Comparison of ENCODE assay signal across 9 cellular contexts in the genomic region with DNA sequence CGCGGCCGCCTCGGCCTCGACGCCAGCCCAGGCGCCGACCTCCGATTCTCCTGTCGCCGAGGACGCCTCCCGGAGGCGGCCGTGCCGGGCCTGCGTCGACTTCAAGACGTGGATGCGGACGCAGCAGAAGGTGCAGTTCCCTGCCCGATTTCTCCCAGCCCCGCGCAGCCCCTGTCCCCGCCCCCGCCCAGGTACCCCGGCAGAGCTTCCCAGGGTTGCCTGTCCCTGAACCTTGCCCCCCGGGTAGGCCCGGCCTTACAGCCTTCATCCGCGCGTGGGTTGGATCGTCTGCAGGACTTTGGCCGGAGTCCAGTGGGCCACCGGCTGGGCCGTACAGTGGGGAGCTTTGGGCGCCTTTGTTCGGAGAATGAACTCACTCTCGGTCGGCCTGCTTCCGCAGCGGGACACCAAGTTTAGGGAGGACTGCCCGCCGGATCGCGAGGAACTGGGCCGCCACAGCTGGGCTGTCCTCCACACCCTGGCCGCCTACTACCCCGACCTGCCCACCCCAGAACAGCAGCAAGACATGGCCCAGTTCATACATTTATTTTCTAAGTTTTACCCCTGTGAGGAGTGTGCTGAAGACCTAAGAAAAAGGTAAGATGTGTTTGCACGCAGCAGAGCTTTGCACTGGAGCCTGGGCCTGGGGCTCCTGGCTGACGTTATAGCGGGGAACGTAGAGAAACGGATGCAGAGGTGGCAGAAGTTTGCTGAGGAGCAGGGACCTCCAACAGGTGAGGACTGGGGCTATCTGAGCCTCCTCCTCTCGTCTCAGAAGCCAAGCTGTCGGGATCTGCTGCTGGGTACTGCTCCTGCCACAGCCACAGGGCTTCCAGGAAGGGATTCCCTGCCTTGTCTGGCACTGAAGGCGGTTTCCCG. TPM values are rescaled to one million over a fixed set of nuclear protein-coding genes. Genes with fewer than 3 reads are reported as not detected.
DNase-seq lines count a peak whose midpoint lies in the region; ATAC-seq, FAIRE-seq and TF ChIP-seq lines count a peak whose summit lies in the region.
"Had no signal": no experiment of that assay in that cellular context is flagged by ENCODE, and none has a peak within 500 bp of the region (broad histone marks: within the 10 kb centered on the region; RNA-seq: fewer than 3 reads in every experiment).

No MANE protein-coding gene starts in this region.

- H2AFZ ChIP-seq in OCI-LY7 (ENCODE audit: low read length) (peak overlapping the region; percentile 44; the same call in 1 of the 2 replicates), H1 (ENCODE audit: low read length) (no peak overlapping the region)

- H3K27me3 Mint-ChIP-seq in natural killer cell (ENCODE audit: low read depth in 2 of 2) = peaks cover 0 to 14% of the 10 kb centered on the region in 2 donors

- FAIRE-seq in H1 (lab: Jason Lieb, UNC) = no peak

- H3K4me1 ChIP-seq in OCI-LY7 (ENCODE audit: insufficient read depth, low read length, poor library complexity, severe bottlenecking) (peaks cover 14% of the 10 kb centered on the region), H1 (replicated peaks in 1 of 4; ENCODE audit: control insufficient read depth in 3 of 4, insufficient read depth in 4 of 4, low read length in 3 of 4) (peaks cover 3 to 43% (median 28%) of the 10 kb centered on the region in 4 experiments)

- H3K79me1 ChIP-seq in H1 (ENCODE audit: low read depth, low read length) = no peaks in the 10 kb centered on the region

- H3K4me3 ChIP-seq in AG09309 (ENCODE audit: control insufficient read depth, low read depth, low read length) = peak overlapping the region; percentile 75
- peak overlapping the region; percentile 82 for H3K4me3 ChIP-seq in OCI-LY7 (ENCODE audit: low read depth, low read length, poor library complexity, severe bottlenecking)
- peak overlapping the region; percentile 52 to 96 (median 73) for H3K4me3 ChIP-seq in H1 (ENCODE audit: extremely low read depth in 1 of 4, insufficient read depth in 2 of 4, low read depth in 3 of 4, low read length in 4 of 4)

- no peak overlapping the region for H2BK12ac ChIP-seq in H1 (ENCODE audit: low read depth, low read length)

- no peak overlapping the region for H3K14ac ChIP-seq in H1 (ENCODE audit: insufficient read length)

- H3K36me3 ChIP-seq in OCI-LY7 (ENCODE audit: insufficient read depth, low read length) (peaks cover 13% of the 10 kb centered on the region; the same call in 1 of the 2 replicates), H1 (ENCODE audit: control insufficient read depth in 2 of 4, insufficient read depth in 4 of 4, low read length in 3 of 4) (peaks cover 2 to 5% (median 3%) of the 10 kb centered on the region in 4 experiments; a peak in 3 of 8 replicates)

- ATAC-seq in GM19395 (IDR thresholded peaks at IDR 0.05; ENCODE audit: unreplicated experiment) (peak; percentile 24), natural killer cell (peak; percentile 11 to 30 (median 22)), GM21526 (IDR thresholded peaks at IDR 0.05; ENCODE audit: low FRiP score, unreplicated experiment) (no peak)

- TSS peak; percentile 36 for BruUV-seq in OCI-LY7 (replicated peaks; lab: Mats Ljungman, UMichigan)

- H4K91ac ChIP-seq in H1 (replicated peaks; ENCODE audit: insufficient read length, low read length) = no peak overlapping the region

- peaks cover 26% of the 10 kb centered on the region for H3K23me2 ChIP-seq in H1 (ENCODE audit: low read depth, low read length)

- peak overlapping the region; percentile 70 to 91 (median 84) for H3K9ac ChIP-seq in H1 (replicated peaks in 1 of 4; ENCODE audit: extremely low read depth in 1 of 4, low read depth in 3 of 4, low read length in 3 of 4)

- peaks cover 9 to 50% (median 47%) of the 10 kb centered on the region in 4 experiments; a peak in 6 of 7 replicates for H3K27me3 ChIP-seq in H1 (replicated peaks in 1 of 4; ENCODE audit: control insufficient read depth in 3 of 4, extremely low read depth in 1 of 4, insufficient read depth in 3 of 4, low read length in 3 of 4)

- peak overlapping the region; percentile 33 for H3K4ac ChIP-seq in H1 (replicated peaks; ENCODE audit: insufficient read length, low read depth, low read length)

- peak overlapping the region in 1 of 2 donors; percentile 72 for H3K27ac Mint-ChIP-seq in natural killer cell

- no peak for TF ChIP-seq EP300 in H1 (IDR thresholded peaks at IDR 0.05; ENCODE audit: borderline replicate concordance in 1 of 2, low read depth in 2 of 2, low read length in 2 of 2)

- H3K27ac ChIP-seq in OCI-LY7 (ENCODE audit: low read depth, low read length, poor library complexity, severe bottlenecking) (peak overlapping the region; percentile 37), H1 (ENCODE audit: low read depth, low read length) (peak overlapping the region; percentile 43; the same call in 1 of the 2 replicates)

- H2BK20ac ChIP-seq in H1 (ENCODE audit: low read length) = no peak overlapping the region

- no peak; a peak in 1 of 3 replicates for TF ChIP-seq POLR2A in H1 (IDR thresholded peaks at IDR 0.05; ENCODE audit: control extremely low read depth in 1 of 2, low read depth in 2 of 2, low read length in 2 of 2)

- no peak for DNase-seq in AG09309 (ENCODE audit: low read depth)
- peak; percentile 19 for DNase-seq in OCI-LY7 (ENCODE audit: low spot score)
- no peak for DNase-seq in H1 (ENCODE audit: low read depth in 1 of 2, low spot score in 2 of 2)
- DNase-seq in natural killer cell = no peak
- DNase-seq in NCI-H510A (lab: John Stamatoyannopoulos, UW) = no peak
- DNase-seq in NCI-H2107 treated with DMSO at 0.1 percent for 48 hours (lab: John Stamatoyannopoulos, UW; ENCODE audit: unreplicated experiment) = no peak

- 15% methylated on average over 42 of the region's 58 CpGs; no CpG with 5 or more reads in 1 of the 2 experiments for WGBS in H1 (ENCODE audit: extremely low coverage in 1 of 2, insufficient coverage in 1 of 2, insufficient read length in 1 of 2, insufficient replicate concordance in 2 of 2, low coverage in 1 of 2, low lambda C conversion rate in 2 of 2, missing lambda C conversion rate in 1 of 2), 2 experiments

- H2AK5ac ChIP-seq in H1 (ENCODE audit: low read depth, low read length) = peak overlapping the region; percentile 39; the same call in 1 of the 2 replicates

- H3K23ac ChIP-seq in H1 (ENCODE audit: insufficient read length) = no peak overlapping the region

- H3K9me3 Mint-ChIP-seq in natural killer cell = no peaks in the 10 kb centered on the region

- H4K8ac ChIP-seq in H1 (ENCODE audit: extremely low read depth, insufficient read depth, low read length) = peak overlapping the region; percentile 89

- H3K4me2 ChIP-seq in OCI-LY7 (ENCODE audit: low read length) = peak overlapping the region; percentile 85
- peak overlapping the region; percentile 58 to 85 for H3K4me2 ChIP-seq in H1 (ENCODE audit: insufficient read depth in 1 of 2, low read depth in 2 of 2, low read length in 2 of 2)

- H3K9me2 ChIP-seq in OCI-LY7 (ENCODE audit: insufficient read depth, low read length) = no peaks in the 10 kb centered on the region

- no peaks in the 10 kb centered on the region for H3K36me3 Mint-ChIP-seq in natural killer cell

- no peak for TF ChIP-seq RAD21 in H1 (IDR thresholded peaks at IDR 0.05 in 1 of 2, conservative IDR thresholded peaks at IDR 0.05 in 1 of 2; ENCODE audit: low read depth in 2 of 2, low read length in 2 of 2)

- H3K9me3 ChIP-seq in OCI-LY7 (ENCODE audit: low read length) (no peaks in the 10 kb centered on the region), H1 (ENCODE audit: insufficient read depth in 2 of 2, low read depth in 1 of 2, low read length in 1 of 2) (no peaks in the 10 kb centered on the region)

- H2BK120ac ChIP-seq in H1 (replicated peaks; ENCODE audit: low read depth, low read length) = no peak overlapping the region

- H3K18ac ChIP-seq in H1 (ENCODE audit: extremely low read depth, low read length) = no peak overlapping the region

- TF ChIP-seq CTCF in AG09309 (IDR thresholded peaks at IDR 0.05; ENCODE audit: control insufficient read depth, insufficient read depth, low read depth, low read length, missing control alignments) (no peak), OCI-LY7 (conservative IDR thresholded peaks at IDR 0.05; ENCODE audit: low read length) (no peak), H1 (IDR thresholded peaks at IDR 0.05; ENCODE audit: control extremely low read depth in 1 of 3, insufficient read depth in 1 of 3, low read depth in 1 of 3, low read length in 3 of 3) (no peak), natural killer cell (IDR thresholded peaks at IDR 0.05) (no peak)

- H2BK5ac ChIP-seq in H1 (ENCODE audit: low read depth, low read length) = no peak overlapping the region

- no peak overlapping the region for H4K5ac ChIP-seq in H1 (ENCODE audit: insufficient read length, low read depth, low read length)

- H3K79me2 ChIP-seq in OCI-LY7 (ENCODE audit: insufficient read depth, low read depth, low read length) (no peaks in the 10 kb centered on the region), H1 (ENCODE audit: control insufficient read depth in 1 of 2, insufficient read depth in 2 of 2, low read length in 2 of 2) (peaks cover 0 to 9% of the 10 kb centered on the region in 2 experiments; a peak in 1 of 4 replicates)

- no peaks in the 10 kb centered on the region for H4K20me1 ChIP-seq in OCI-LY7 (ENCODE audit: insufficient read depth, low read length)
- peaks cover 0 to 14% of the 10 kb centered on the region in 2 experiments for H4K20me1 ChIP-seq in H1 (replicated peaks in 1 of 2; ENCODE audit: control insufficient read depth in 1 of 2, insufficient read depth in 2 of 2, low read length in 2 of 2)

- no peak overlapping the region for H2BK15ac ChIP-seq in H1 (ENCODE audit: low read length)

- intact Hi-C loops in OCI-LY7 (cut with micrococcal nuclease; ENCODE audit: unreplicated experiment) (loop anchor here (1.0 kb wide), 1 partner anchor 12 kb away; a partner anchor contains a TSS), natural killer cell (cut with micrococcal nuclease) (no loop called here)

- CTCF ChIA-PET in OCI-LY7 (lab: Charles Lee; ENCODE audit: unreplicated experiment) = no interaction called here
- CTCF ChIA-PET in H1 (lab: Charles Lee; ENCODE audit: partially characterized antibody) = interaction anchor here (1.5 kb wide), 1 partner anchor 19 kb away, joined by 4 read pairs; no protein-coding TSS in a partner anchor

- H3K4me3 Mint-ChIP-seq in natural killer cell = peak overlapping the region; percentile 86

- peaks cover 4 to 22% of the 10 kb centered on the region in 2 donors for H3K4me1 Mint-ChIP-seq in natural killer cell

- peak overlapping the region; percentile 26 for H3K56ac ChIP-seq in H1 (replicated peaks; ENCODE audit: insufficient read length, low read depth, low read length)

- POLR2A ChIA-PET in OCI-LY7 (lab: Charles Lee) = interaction anchor here (0.7 to 1.1 kb wide), 2 partner anchors 13 to 188 kb away, joined by 3 read pairs; a partner anchor contains a TSS
- POLR2A ChIA-PET in H1 (lab: Charles Lee; ENCODE audit: partially characterized antibody) = interaction anchor here (0.6 to 28.2 kb wide), 16 partner anchors 8 to 279 kb away, joined by 3 to 736 read pairs (median 4); a partner anchor contains a TSS

RNA-seq across cellular contexts. Expression of a gene that starts 0.6 kb away (rescaled TPM):
- total RNA-seq in OCI-LY7 (2014; rRNA removed; shearing (Covaris generic)) = 25.1 and 32.3 TPM in 2 replicates
- total RNA-seq in OCI-LY7 (2022) = 31.1 and 40.2 TPM in 2 replicates
- 37.9 and 45.4 TPM in 2 replicates for total RNA-seq in H1 (2021; fragmentation: NEBNext Ultra II Directional; extraction: Animal tissue kit (Norgen Biotek cat#: 25700))
- 17.7 and 29.1 TPM in 2 replicates for polyA plus RNA-seq in H1 (2011; rRNA removed)
- 19.6 TPM for polyA plus RNA-seq in H1 (2011; cell fraction: cytosol; rRNA removed)
- 36.4 TPM for polyA plus RNA-seq in H1 (2011; cell fraction: nucleus; rRNA removed)
- 34.2 to 52.3 TPM (median 47.8 TPM) in 4 replicates for polyA plus RNA-seq in H1 (2012, experiment 1 of 2)
- polyA plus RNA-seq in H1 (2012, experiment 2 of 2) = 63.8 TPM
- polyA plus RNA-seq in H1 (2013, experiment 1 of 2) = 33.8 TPM
- 33.2 TPM for polyA plus RNA-seq in H1 (2013, experiment 2 of 2)
- 7.9 and 10.7 TPM in 2 replicates for polyA minus RNA-seq in H1 (2011; rRNA and poly(A)+ RNA removed)
- 21.6 TPM for polyA minus RNA-seq in H1 (2011; cell fraction: cytosol; rRNA and poly(A)+ RNA removed)
- 22.6 TPM for polyA minus RNA-seq in H1 (2011; cell fraction: nucleus; rRNA and poly(A)+ RNA removed)
- 10 to 100 TPM; 23.8 to 29.5 (median 24.6) TPM for total RNA-seq in natural killer cell

RNA-seq across cellular contexts. Expression of a gene that starts 3.3 kb away (rescaled TPM):
- total RNA-seq in OCI-LY7 (2014; rRNA removed; shearing (Covaris generic)) = 0.22 and 2.1 TPM in 2 replicates
- 0.30 and 0.59 TPM in 2 replicates for total RNA-seq in OCI-LY7 (2022)
- 2.5 and 3.3 TPM in 2 replicates for total RNA-seq in H1 (2021; fragmentation: NEBNext Ultra II Directional; extraction: Animal tissue kit (Norgen Biotek cat#: 25700))
- 1.3 and 2.6 TPM in 2 replicates for polyA plus RNA-seq in H1 (2011; rRNA removed)
- 1.7 TPM for polyA plus RNA-seq in H1 (2011; cell fraction: cytosol; rRNA removed)
- polyA plus RNA-seq in H1 (2011; cell fraction: nucleus; rRNA removed) = 2.3 TPM
- polyA plus RNA-seq in H1 (2012, experiment 1 of 2) = 0.33 to 1.1 TPM (median 0.74 TPM) in 4 replicates
- polyA plus RNA-seq in H1 (2012, experiment 2 of 2) = 0.58 TPM
- 1.1 TPM for polyA plus RNA-seq in H1 (2013, experiment 1 of 2)
- 1.0 TPM for polyA plus RNA-seq in H1 (2013, experiment 2 of 2)
- polyA minus RNA-seq in H1 (2011; rRNA and poly(A)+ RNA removed) = not detected in 2 replicates
- polyA minus RNA-seq in H1 (2011; cell fraction: cytosol; rRNA and poly(A)+ RNA removed) = not detected
- 0.60 TPM for polyA minus RNA-seq in H1 (2011; cell fraction: nucleus; rRNA and poly(A)+ RNA removed)
- not detected for total RNA-seq in natural killer cell
- total RNA-seq: renal cortical epithelial cell had no signal

RNA-seq across cellular contexts. Expression of a gene that starts 5.2 kb away (rescaled TPM):
- total RNA-seq in OCI-LY7 (2014; rRNA removed; shearing (Covaris generic)) = 9.0 and 11.1 TPM in 2 replicates
- 10.3 and 12.0 TPM in 2 replicates for total RNA-seq in OCI-LY7 (2022)
- total RNA-seq in H1 (2021; fragmentation: NEBNext Ultra II Directional; extraction: Animal tissue kit (Norgen Biotek cat#: 25700)) = 36.2 and 38.8 TPM in 2 replicates
- 49.9 and 72.3 TPM in 2 replicates for polyA plus RNA-seq in H1 (2011; rRNA removed)
- polyA plus RNA-seq in H1 (2011; cell fraction: cytosol; rRNA removed) = 43.3 TPM
- 58.6 TPM for polyA plus RNA-seq in H1 (2011; cell fraction: nucleus; rRNA removed)
- 25.3 to 42.7 TPM (median 36.2 TPM) in 4 replicates for polyA plus RNA-seq in H1 (2012, experiment 1 of 2)
- 36.8 TPM for polyA plus RNA-seq in H1 (2012, experiment 2 of 2)
- polyA plus RNA-seq in H1 (2013, experiment 1 of 2) = 26.9 TPM
- polyA plus RNA-seq in H1 (2013, experiment 2 of 2) = 28.0 TPM
- 22.3 and 31.8 TPM in 2 replicates for polyA minus RNA-seq in H1 (2011; rRNA and poly(A)+ RNA removed)
- 34.8 TPM for polyA minus RNA-seq in H1 (2011; cell fraction: cytosol; rRNA and poly(A)+ RNA removed)
- 32.6 TPM for polyA minus RNA-seq in H1 (2011; cell fraction: nucleus; rRNA and poly(A)+ RNA removed)
- 10 to 100 TPM; 10.3 to 19.3 (median 19.1) TPM for total RNA-seq in natural killer cell

RNA-seq across cellular contexts. Expression of a gene that starts 12.7 kb away (rescaled TPM):
- 58.5 and 67.2 TPM in 2 replicates for total RNA-seq in OCI-LY7 (2014; rRNA removed; shearing (Covaris generic))
- 44.3 and 49.9 TPM in 2 replicates for total RNA-seq in OCI-LY7 (2022)
- total RNA-seq in H1 (2021; fragmentation: NEBNext Ultra II Directional; extraction: Animal tissue kit (Norgen Biotek cat#: 25700)) = 65.8 and 66.8 TPM in 2 replicates
- 137 and 159 TPM in 2 replicates for polyA plus RNA-seq in H1 (2011; rRNA removed)
- polyA plus RNA-seq in H1 (2011; cell fraction: cytosol; rRNA removed) = 103 TPM
- polyA plus RNA-seq in H1 (2011; cell fraction: nucleus; rRNA removed) = 173 TPM
- polyA plus RNA-seq in H1 (2012, experiment 1 of 2) = 37.5 to 87.9 TPM (median 82.0 TPM) in 4 replicates
- polyA plus RNA-seq in H1 (2012, experiment 2 of 2) = 92.8 TPM
- polyA plus RNA-seq in H1 (2013, experiment 1 of 2) = 36.0 TPM
- 28.1 TPM for polyA plus RNA-seq in H1 (2013, experiment 2 of 2)
- 59.1 and 71.8 TPM in 2 replicates for polyA minus RNA-seq in H1 (2011; rRNA and poly(A)+ RNA removed)
- polyA minus RNA-seq in H1 (2011; cell fraction: cytosol; rRNA and poly(A)+ RNA removed) = 62.5 TPM
- 75.9 TPM for polyA minus RNA-seq in H1 (2011; cell fraction: nucleus; rRNA and poly(A)+ RNA removed)
- 10 to 100 TPM; 25.1 to 28.9 (median 28.1) TPM for total RNA-seq in natural killer cell

RNA-seq across cellular contexts. Expression of a gene that starts 17.9 kb away (rescaled TPM):
- total RNA-seq in OCI-LY7 (2014; rRNA removed; shearing (Covaris generic)) = not detected in 2 replicates
- not detected in 2 replicates for total RNA-seq in OCI-LY7 (2022)
- not detected in 2 replicates for total RNA-seq in H1 (2021; fragmentation: NEBNext Ultra II Directional; extraction: Animal tissue kit (Norgen Biotek cat#: 25700))
- polyA plus RNA-seq in H1 (2011; rRNA removed) = 0.17 TPM in 1 of 2 replicates, not detected in the other
- polyA plus RNA-seq in H1 (2011; cell fraction: cytosol; rRNA removed) = not detected
- polyA plus RNA-seq in H1 (2011; cell fraction: nucleus; rRNA removed) = 0.37 TPM
- 0.31 TPM in 1 of 4 replicates, not detected in the others for polyA plus RNA-seq in H1 (2012, experiment 1 of 2)
- not detected for polyA plus RNA-seq in H1 (2012, experiment 2 of 2)
- polyA plus RNA-seq in H1 (2013, experiment 1 of 2) = not detected
- polyA plus RNA-seq in H1 (2013, experiment 2 of 2) = not detected
- polyA minus RNA-seq in H1 (2011; rRNA and poly(A)+ RNA removed) = not detected in 2 replicates
- not detected for polyA minus RNA-seq in H1 (2011; cell fraction: cytosol; rRNA and poly(A)+ RNA removed)
- not detected for polyA minus RNA-seq in H1 (2011; cell fraction: nucleus; rRNA and poly(A)+ RNA removed)
- not detected for total RNA-seq in natural killer cell
- total RNA-seq: renal cortical epithelial cell had no signal
